Comparison of ENCODE assay signal across 13 cellular contexts in genomic region chr3:18099611-18100010, GRCh38.
DNase-seq lines count a peak whose midpoint lies in the region; ATAC-seq, FAIRE-seq and TF ChIP-seq lines count a peak whose summit lies in the region.
"Had no signal": no experiment of that assay in that cellular context is flagged by ENCODE, and none has a peak within 500 bp of the region (broad histone marks: within the 10 kb centered on the region; RNA-seq: fewer than 3 reads in every experiment).

No MANE protein-coding gene starts in this region.

- TF ChIP-seq CTCF in A549 (IDR thresholded peaks at IDR 0.05) = no peak
- no peak for TF ChIP-seq CTCF in fibroblast of mammary gland (conservative IDR thresholded peaks at IDR 0.05; ENCODE audit: control insufficient read depth, insufficient read depth, low read depth, low read length)

- peaks cover 24% of the 10 kb centered on the region for H3K4me1 ChIP-seq in A549
- H3K4me1 ChIP-seq in small intestine (ENCODE audit: control insufficient read depth in 2 of 2, insufficient read depth in 1 of 2, low read depth in 1 of 2, low read length in 1 of 2) = no peaks in the 10 kb centered on the region
- H3K4me1 ChIP-seq: ascending aorta, psoas muscle, stomach had no signal

- peak overlapping the region; percentile 60 to 64; a peak in 5 of 6 replicates for H3K27ac ChIP-seq in A549
- H3K27ac ChIP-seq in small intestine (ENCODE audit: low read depth in 1 of 2, low read length in 1 of 2) = no peak overlapping the region
- H3K27ac ChIP-seq: ascending aorta, psoas muscle, stomach had no signal

- CTCF ChIA-PET in A549 (lab: Yijun Ruan, JAX) = interaction anchor here (1.4 kb wide), 1 partner anchor 35 kb away, joined by 4 read pairs; no protein-coding TSS in a partner anchor

- POLR2A ChIA-PET in A549 (lab: Yijun Ruan, JAX) = interaction anchor here (0.7 kb wide), 1 partner anchor 15 kb away, joined by 3 read pairs; no protein-coding TSS in a partner anchor

- H3K27me3 ChIP-seq in small intestine (ENCODE audit: control insufficient read depth in 2 of 2, insufficient read depth in 2 of 2, low read length in 2 of 2) = no peaks in the 10 kb centered on the region
- H3K27me3 ChIP-seq: ascending aorta, stomach had no signal

- no peaks in the 10 kb centered on the region for H3K36me3 ChIP-seq in small intestine (ENCODE audit: control insufficient read depth in 2 of 2, insufficient read depth in 2 of 2, low read length in 2 of 2)
- H3K36me3 ChIP-seq: ascending aorta, stomach had no signal

- DNase-seq in A549 (ENCODE audit: low read depth in 1 of 2, low spot score in 1 of 2) (no peak), EL (peak; percentile 43), fibroblast of mammary gland (ENCODE audit: low read depth) (peak; percentile 33), CD1c-positive myeloid dendritic cell (ENCODE audit: extremely low spot score) (no peak), small intestine (no peak)
- DNase-seq: NCI-H1105 treated with DMSO at 0.1 percent for 48 hours, psoas muscle, stomach had no signal

- H3K4me3 ChIP-seq in A549 (no peak overlapping the region), fibroblast of mammary gland (ENCODE audit: control insufficient read depth, low read depth, low read length) (no peak overlapping the region), small intestine (ENCODE audit: low read depth in 1 of 2, low read length in 2 of 2) (no peak overlapping the region)
- H3K4me3 ChIP-seq: ascending aorta, psoas muscle, stomach had no signal

- H3K9me3 ChIP-seq in A549 (peaks cover 17% of the 10 kb centered on the region), small intestine (ENCODE audit: control insufficient read depth, low read depth) (no peaks in the 10 kb centered on the region)
- H3K9me3 ChIP-seq: psoas muscle had no signal

- TF ChIP-seq POLR2A in A549 (IDR thresholded peaks at IDR 0.05; ENCODE audit: low read length) = no peak

- peak in 1 of 2 experiments; percentile 21; a peak in 1 of 6 replicates for ATAC-seq in A549
- peak; percentile 48 for ATAC-seq in SK-N-SH treated with all-trans-retinoic acid at 6 μM for 48 hours
- no peak for ATAC-seq in HG02981 (IDR thresholded peaks at IDR 0.05; ENCODE audit: unreplicated experiment)
- no peak for ATAC-seq in HG03442 (IDR thresholded peaks at IDR 0.05; ENCODE audit: unreplicated experiment)
- ATAC-seq: psoas muscle, Right ventricle myocardium inferior had no signal

- no peak for TF ChIP-seq RAD21 in A549 (conservative IDR thresholded peaks at IDR 0.05 in 1 of 2, IDR thresholded peaks at IDR 0.05 in 1 of 2)

- TF ChIP-seq EP300 in A549 (IDR thresholded peaks at IDR 0.05) = no peak

- H3K4me2 ChIP-seq in A549 = peak overlapping the region; percentile 60

- FAIRE-seq in A549 (lab: Jason Lieb, UNC) (no peak), small intestine (lab: Jason Lieb, UNC) (no peak)

- WGBS in A549 (ENCODE audit: missing lambda C conversion rate) = 80% methylated on average over 5 of the region's 5 CpGs
- 81 to 89% (median 84%) methylated on average over 5 of the region's 5 CpGs for WGBS in small intestine, 3 donors

TF ChIP-seq in A549, 52 proteins besides CTCF, POLR2A, EP300 and RAD21:
- TF ChIP-seq HDAC2 (IDR thresholded peaks at IDR 0.05) = no peak
- TF ChIP-seq HOXA7 (CRISPR knock-in tag; IDR thresholded peaks at IDR 0.05) = no peak
- TF ChIP-seq CBX2 (IDR thresholded peaks at IDR 0.05; ENCODE audit: borderline replicate concordance, low read depth) = no peak
- no peak for TF ChIP-seq HOXB13 (CRISPR knock-in tag; IDR thresholded peaks at IDR 0.05; ENCODE audit: low read depth)
- TF ChIP-seq, protein P1, sequence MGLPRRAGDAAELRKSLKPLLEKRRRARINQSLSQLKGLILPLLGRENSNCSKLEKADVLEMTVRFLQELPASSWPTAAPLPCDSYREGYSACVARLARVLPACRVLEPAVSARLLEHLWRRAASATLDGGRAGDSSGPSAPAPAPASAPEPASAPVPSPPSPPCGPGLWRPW (IDR thresholded peaks at IDR 0.05) = no peak

TF ChIP-seq in SK-N-SH treated with all-trans-retinoic acid at 6 μM for 48 hours, 23 proteins besides CTCF, POLR2A, EP300 and RAD21:
- TF ChIP-seq, protein P2, sequence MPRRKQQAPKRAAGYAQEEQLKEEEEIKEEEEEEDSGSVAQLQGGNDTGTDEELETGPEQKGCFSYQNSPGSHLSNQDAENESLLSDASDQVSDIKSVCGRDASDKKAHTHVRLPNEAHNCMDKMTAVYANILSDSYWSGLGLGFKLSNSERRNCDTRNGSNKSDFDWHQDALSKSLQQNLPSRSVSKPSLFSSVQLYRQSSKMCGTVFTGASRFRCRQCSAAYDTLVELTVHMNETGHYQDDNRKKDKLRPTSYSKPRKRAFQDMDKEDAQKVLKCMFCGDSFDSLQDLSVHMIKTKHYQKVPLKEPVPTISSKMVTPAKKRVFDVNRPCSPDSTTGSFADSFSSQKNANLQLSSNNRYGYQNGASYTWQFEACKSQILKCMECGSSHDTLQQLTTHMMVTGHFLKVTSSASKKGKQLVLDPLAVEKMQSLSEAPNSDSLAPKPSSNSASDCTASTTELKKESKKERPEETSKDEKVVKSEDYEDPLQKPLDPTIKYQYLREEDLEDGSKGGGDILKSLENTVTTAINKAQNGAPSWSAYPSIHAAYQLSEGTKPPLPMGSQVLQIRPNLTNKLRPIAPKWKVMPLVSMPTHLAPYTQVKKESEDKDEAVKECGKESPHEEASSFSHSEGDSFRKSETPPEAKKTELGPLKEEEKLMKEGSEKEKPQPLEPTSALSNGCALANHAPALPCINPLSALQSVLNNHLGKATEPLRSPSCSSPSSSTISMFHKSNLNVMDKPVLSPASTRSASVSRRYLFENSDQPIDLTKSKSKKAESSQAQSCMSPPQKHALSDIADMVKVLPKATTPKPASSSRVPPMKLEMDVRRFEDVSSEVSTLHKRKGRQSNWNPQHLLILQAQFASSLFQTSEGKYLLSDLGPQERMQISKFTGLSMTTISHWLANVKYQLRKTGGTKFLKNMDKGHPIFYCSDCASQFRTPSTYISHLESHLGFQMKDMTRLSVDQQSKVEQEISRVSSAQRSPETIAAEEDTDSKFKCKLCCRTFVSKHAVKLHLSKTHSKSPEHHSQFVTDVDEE (CRISPR knock-in tag; IDR thresholded peaks at IDR 0.05) = no peak
- TF ChIP-seq ZC3H10 (CRISPR knock-in tag; IDR thresholded peaks at IDR 0.05) = no peak

Comparison
In these comparisons a context has a peak if more than half of its experiments do, and no peak if none do; other contexts are left out.
1. DNase-seq: peak in EL (single experiment) and fibroblast of mammary gland (single experiment); none in A549 (0 of 2), CD1c-positive myeloid dendritic cell (single experiment) and small intestine (single experiment).
2. H3K27ac ChIP-seq: peak in A549 (2 of 2); none in small intestine (0 of 2).